21 cellular contexts compared by ENCODE assay signal in genomic region chrX:2192584-2193272, GRCh38.
DNase-seq lines count a peak whose midpoint lies in the region; ATAC-seq and TF ChIP-seq lines count a peak whose summit lies in the region.
"Had no signal": no experiment of that assay in that cellular context is flagged by ENCODE, and none has a peak within 500 bp of the region (broad histone marks: within the 10 kb centered on the region; RNA-seq: fewer than 3 reads in every experiment).

No MANE protein-coding gene starts in this region.

- TF ChIP-seq EP300 in neural cell (conservative IDR thresholded peaks at IDR 0.05; ENCODE audit: poor library complexity, severe bottlenecking) = no peak

- ATAC-seq in GM21423 (IDR thresholded peaks at IDR 0.05; ENCODE audit: unreplicated experiment) (peak; percentile 76), WTC11 (peak; percentile 30; the same call in 1 of the 2 replicates)
- ATAC-seq: Panc1 had no signal

- DNase-seq in WTC11 (ENCODE audit: low spot score) = no peak
- no peak for DNase-seq in NCI-H1105 treated with DMSO at 0.1 percent for 48 hours (lab: John Stamatoyannopoulos, UW)
- no peak for DNase-seq in SKM-1 (lab: John Stamatoyannopoulos, UW; ENCODE audit: unreplicated experiment)
- no peak for DNase-seq in T-helper 2 cell treated with Interferon-gamma antibody and Interleukin-4, amounts not matched to agents 5 μg/mL and 100 μg/mL, for 36 hours (ENCODE audit: low spot score)
- no peak for DNase-seq in islet precursor cell
- DNase-seq: Calu3, DND-41, KG1, MG63, NCI-H1417, NCI-H1694, NCI-H2029 treated with DMSO at 0.1 percent for 48 hours, NCI-H446 treated with DMSO at 0.1 percent for 48 hours, NCI-H526 treated with DMSO at 0.1 percent for 48 hours, SHP77 had no signal

- H3K27ac ChIP-seq in BLaER1 (no peak overlapping the region), neural cell (ENCODE audit: low read length) (peak overlapping the region; percentile 16)
- H3K27ac ChIP-seq: RWPE1 had no signal

- TF ChIP-seq CTCF in WTC11 (IDR thresholded peaks at IDR 0.05) = no peak
- no peak for TF ChIP-seq CTCF in neural cell (IDR thresholded peaks at IDR 0.05; ENCODE audit: poor library complexity, severe bottlenecking)

- no peak overlapping the region for H2AFZ ChIP-seq in neural cell (ENCODE audit: low read depth, low read length)

- H3K4me1 Mint-ChIP-seq in WTC11 = peaks cover 21% of the 10 kb centered on the region
- no peaks in the 10 kb centered on the region for H3K4me1 Mint-ChIP-seq in T-helper 2 cell treated with Interferon-gamma antibody and Interleukin-4, amounts not matched to agents 5 μg/mL and 100 μg/mL, for 36 hours (ENCODE audit: low read depth)
- H3K4me1 Mint-ChIP-seq: CD14-positive monocyte had no signal

- no peak overlapping the region for H3K4me3 Mint-ChIP-seq in WTC11
- H3K4me3 Mint-ChIP-seq in T-helper 2 cell treated with Interferon-gamma antibody and Interleukin-4, amounts not matched to agents 5 μg/mL and 100 μg/mL, for 36 hours = no peak overlapping the region
- H3K4me3 Mint-ChIP-seq: CD14-positive monocyte had no signal

- H3K9ac ChIP-seq in BLaER1 = no peak overlapping the region
- H3K9ac ChIP-seq in neural cell (ENCODE audit: low read length) = no peak overlapping the region

- TF ChIP-seq RAD21 in neural cell (conservative IDR thresholded peaks at IDR 0.05) = no peak

- POLR2A ChIA-PET in WTC11 (lab: Charles Lee) = no interaction called here

- H3F3A ChIP-seq in neural cell (ENCODE audit: insufficient read depth, low read length, poor library complexity, severe bottlenecking) = no peaks in the 10 kb centered on the region

- no peak overlapping the region for H3K27ac Mint-ChIP-seq in WTC11
- no peak overlapping the region for H3K27ac Mint-ChIP-seq in T-helper 2 cell treated with Interferon-gamma antibody and Interleukin-4, amounts not matched to agents 5 μg/mL and 100 μg/mL, for 36 hours
- H3K27ac Mint-ChIP-seq: CD14-positive monocyte had no signal

- peaks cover 50% of the 10 kb centered on the region for H3K9me3 ChIP-seq in BLaER1
- H3K9me3 ChIP-seq in neural cell (ENCODE audit: low read length) = no peaks in the 10 kb centered on the region

- no peaks in the 10 kb centered on the region for H3K9me2 ChIP-seq in neural cell (ENCODE audit: insufficient read depth, low read length)

- peaks cover 8% of the 10 kb centered on the region; the same call in 1 of the 2 replicates for H3K36me3 ChIP-seq in BLaER1
- H3K36me3 ChIP-seq in neural cell (ENCODE audit: insufficient read depth, low read length) = no peaks in the 10 kb centered on the region
- H3K36me3 ChIP-seq: MG63 had no signal

- peaks cover 9% of the 10 kb centered on the region for H3K9me3 Mint-ChIP-seq in WTC11
- H3K9me3 Mint-ChIP-seq in T-helper 2 cell treated with Interferon-gamma antibody and Interleukin-4, amounts not matched to agents 5 μg/mL and 100 μg/mL, for 36 hours = peaks cover 26% of the 10 kb centered on the region

- no peaks in the 10 kb centered on the region for H3K27me3 Mint-ChIP-seq in WTC11 (ENCODE audit: low read depth)
- H3K27me3 Mint-ChIP-seq in T-helper 2 cell treated with Interferon-gamma antibody and Interleukin-4, amounts not matched to agents 5 μg/mL and 100 μg/mL, for 36 hours (ENCODE audit: low read depth) = no peaks in the 10 kb centered on the region

- H3K4me2 ChIP-seq in BLaER1 (peak overlapping the region; percentile 68), neural cell (ENCODE audit: low read length) (no peak overlapping the region)

- no peaks in the 10 kb centered on the region for H3K79me2 ChIP-seq in neural cell (replicated peaks; ENCODE audit: insufficient read depth, low read length)

- H3K4me1 ChIP-seq in BLaER1 = peaks cover 22% of the 10 kb centered on the region

- H4K20me1 ChIP-seq in BLaER1 = no peaks in the 10 kb centered on the region
- no peaks in the 10 kb centered on the region for H4K20me1 ChIP-seq in neural cell (ENCODE audit: insufficient read depth)

- CTCF ChIA-PET in WTC11 (lab: Charles Lee) = no interaction called here

- peaks cover 5% of the 10 kb centered on the region for H3K36me3 Mint-ChIP-seq in WTC11
- H3K36me3 Mint-ChIP-seq in T-helper 2 cell treated with Interferon-gamma antibody and Interleukin-4, amounts not matched to agents 5 μg/mL and 100 μg/mL, for 36 hours (ENCODE audit: low read depth) = peaks cover 1% of the 10 kb centered on the region
- H3K36me3 Mint-ChIP-seq: CD14-positive monocyte had no signal

- H3K27me3 ChIP-seq in BLaER1 (no peaks in the 10 kb centered on the region), neural cell (ENCODE audit: insufficient read depth, low read depth, low read length) (no peaks in the 10 kb centered on the region)
- H3K27me3 ChIP-seq: MG63 had no signal

- no peak overlapping the region for H3K4me3 ChIP-seq in BLaER1
- no peak overlapping the region for H3K4me3 ChIP-seq in neural cell (ENCODE audit: low read length)
- H3K4me3 ChIP-seq: MG63 had no signal

TF ChIP-seq in WTC11, 78 proteins besides CTCF, POLR2A, EP300 and RAD21 (continues in another document):
- TF ChIP-seq, protein P1, sequence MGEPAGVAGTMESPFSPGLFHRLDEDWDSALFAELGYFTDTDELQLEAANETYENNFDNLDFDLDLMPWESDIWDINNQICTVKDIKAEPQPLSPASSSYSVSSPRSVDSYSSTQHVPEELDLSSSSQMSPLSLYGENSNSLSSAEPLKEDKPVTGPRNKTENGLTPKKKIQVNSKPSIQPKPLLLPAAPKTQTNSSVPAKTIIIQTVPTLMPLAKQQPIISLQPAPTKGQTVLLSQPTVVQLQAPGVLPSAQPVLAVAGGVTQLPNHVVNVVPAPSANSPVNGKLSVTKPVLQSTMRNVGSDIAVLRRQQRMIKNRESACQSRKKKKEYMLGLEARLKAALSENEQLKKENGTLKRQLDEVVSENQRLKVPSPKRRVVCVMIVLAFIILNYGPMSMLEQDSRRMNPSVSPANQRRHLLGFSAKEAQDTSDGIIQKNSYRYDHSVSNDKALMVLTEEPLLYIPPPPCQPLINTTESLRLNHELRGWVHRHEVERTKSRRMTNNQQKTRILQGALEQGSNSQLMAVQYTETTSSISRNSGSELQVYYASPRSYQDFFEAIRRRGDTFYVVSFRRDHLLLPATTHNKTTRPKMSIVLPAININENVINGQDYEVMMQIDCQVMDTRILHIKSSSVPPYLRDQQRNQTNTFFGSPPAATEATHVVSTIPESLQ (CRISPR knock-in tag; IDR thresholded peaks at IDR 0.05) = no peak
- TF ChIP-seq ZNF263 (CRISPR knock-in tag; IDR thresholded peaks at IDR 0.05; ENCODE audit: low read depth) = no peak
- no peak for TF ChIP-seq MXD4 (CRISPR knock-in tag; IDR thresholded peaks at IDR 0.05; ENCODE audit: borderline replicate concordance)
- no peak for TF ChIP-seq HMGXB4 (CRISPR knock-in tag; IDR thresholded peaks at IDR 0.05)
- no peak for TF ChIP-seq ZBTB21 (CRISPR knock-in tag; IDR thresholded peaks at IDR 0.05; ENCODE audit: borderline replicate concordance)
- no peak for TF ChIP-seq CREB1 (CRISPR knock-in tag; IDR thresholded peaks at IDR 0.05)
- no peak for TF ChIP-seq PRRX2 (CRISPR knock-in tag; IDR thresholded peaks at IDR 0.05)

TF ChIP-seq in neural cell, 6 proteins besides CTCF, POLR2A, EP300 and RAD21:
- TF ChIP-seq EZH2 (IDR thresholded peaks at IDR 0.05; ENCODE audit: borderline replicate concordance, insufficient read depth, low read length, poor library complexity, severe bottlenecking) (no peak), TAF1 (IDR thresholded peaks at IDR 0.05; ENCODE audit: low read depth) (no peak), POLR2AphosphoS5 (IDR thresholded peaks at IDR 0.05) (no peak), SMC3 (conservative IDR thresholded peaks at IDR 0.05; ENCODE audit: poor library complexity) (no peak), REST (IDR thresholded peaks at IDR 0.05; ENCODE audit: borderline replicate concordance) (no peak), MXI1 (conservative IDR thresholded peaks at IDR 0.05; ENCODE audit: poor library complexity, severe bottlenecking) (no peak)
